ENCODE assay signal across 3 cellular contexts in genomic region chr10:132431537-132432175, GRCh38.
TF ChIP-seq lines count a peak whose summit lies in the region.

No MANE protein-coding gene starts in this region.

TF ChIP-seq in A549, 52 proteins besides CTCF, POLR2A, EP300 and RAD21:
- TF ChIP-seq RFX5 (IDR thresholded peaks at IDR 0.05) = no peak
- TF ChIP-seq ZFP36 (IDR thresholded peaks at IDR 0.05; ENCODE audit: borderline replicate concordance, partially characterized antibody) = peak; percentile 52
- TF ChIP-seq SREBF2 (IDR thresholded peaks at IDR 0.05) = no peak
- no peak for TF ChIP-seq CBX2 (IDR thresholded peaks at IDR 0.05; ENCODE audit: borderline replicate concordance, low read depth)
- no peak for TF ChIP-seq PBX3 (IDR thresholded peaks at IDR 0.05)
TF ChIP-seq in A549: peak in this region for 1.

TF ChIP-seq in H1, 55 proteins besides CTCF, POLR2A, EP300 and RAD21:
- no peak for TF ChIP-seq ATF3 (IDR thresholded peaks at IDR 0.05; ENCODE audit: insufficient read depth, low read depth, low read length)
- TF ChIP-seq RXRA (IDR thresholded peaks at IDR 0.05; ENCODE audit: insufficient read depth, low read depth, low read length) = no peak
- no peak for TF ChIP-seq BACH1 (IDR thresholded peaks at IDR 0.05; ENCODE audit: low read length)
- no peak for TF ChIP-seq USF2 (IDR thresholded peaks at IDR 0.05; ENCODE audit: low read length)
TF ChIP-seq in H1: peak in this region for 0.

TF ChIP-seq in GM12891, 5 proteins besides CTCF, POLR2A, EP300 and RAD21:
- no peak for TF ChIP-seq POLR2AphosphoS5 (IDR thresholded peaks at IDR 0.05; ENCODE audit: low read depth, low read length)
- no peak for TF ChIP-seq TAF1 (IDR thresholded peaks at IDR 0.05; ENCODE audit: low read depth, low read length)
- no peak for TF ChIP-seq SPI1 (IDR thresholded peaks at IDR 0.05; ENCODE audit: low read depth, low read length)
- TF ChIP-seq PAX5 (IDR thresholded peaks at IDR 0.05; ENCODE audit: insufficient read depth, low read length, severe bottlenecking) = no peak
- TF ChIP-seq POU2F2 (IDR thresholded peaks at IDR 0.05; ENCODE audit: low read depth, low read length) = no peak
